In the genomic region with DNA sequence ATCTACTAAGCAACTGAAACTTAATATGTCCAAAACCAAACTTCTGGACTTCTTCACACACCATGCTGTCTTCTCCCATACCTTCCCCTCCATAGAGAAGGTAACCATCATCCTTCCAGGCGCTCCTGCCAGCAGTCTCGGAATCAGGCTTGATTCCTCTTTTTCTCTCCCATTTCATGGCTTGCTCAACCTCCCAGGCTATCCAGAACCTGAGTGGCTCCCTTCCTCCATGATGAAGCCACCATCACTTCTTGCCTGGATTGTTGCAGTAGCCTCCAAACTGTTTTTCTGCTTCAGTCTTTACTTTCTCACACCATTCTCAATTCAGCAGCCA, we compare ENCODE assay signal across 23 cellular contexts. TPM values are rescaled to one million over a fixed set of nuclear protein-coding genes. Genes with fewer than 3 reads are reported as not detected.
DNase-seq lines count a peak whose midpoint lies in the region; ATAC-seq and TF ChIP-seq lines count a peak whose summit lies in the region.
"Had no signal": no experiment of that assay in that cellular context is flagged by ENCODE, and none has a peak within 500 bp of the region (broad histone marks: within the 10 kb centered on the region; RNA-seq: fewer than 3 reads in every experiment).

No MANE protein-coding gene starts in this region.

- no peaks in the 10 kb centered on the region for H3F3A ChIP-seq in OCI-LY1 (ENCODE audit: insufficient read depth, low read length)

- H3K27ac ChIP-seq in OCI-LY1 (ENCODE audit: low read depth, low read length, poor library complexity, severe bottlenecking) = peak overlapping the region; percentile 95
- H3K27ac ChIP-seq: GM23248, HL-60 had no signal

- no peak overlapping the region for H3K4me3 ChIP-seq in OCI-LY1 (ENCODE audit: low read depth, low read length, poor library complexity, severe bottlenecking)
- H3K4me3 ChIP-seq: GM23248 had no signal

- peak; percentile 4 for ATAC-seq in GM19467 (IDR thresholded peaks at IDR 0.05; ENCODE audit: unreplicated experiment)
- no peak for ATAC-seq in GM18505 (IDR thresholded peaks at IDR 0.05; ENCODE audit: unreplicated experiment)
- ATAC-seq in HG02970 (IDR thresholded peaks at IDR 0.05; ENCODE audit: low FRiP score, unreplicated experiment) = no peak
- ATAC-seq in Right ventricle myocardium inferior = no peak
- ATAC-seq: left cardiac atrium; naive thymus-derived CD8-positive, alpha-beta T cell; right cardiac atrium had no signal

- H3K4me3 Mint-ChIP-seq in activated CD4-positive, alpha-beta memory T cell treated with anti-CD3 and anti-CD28 coated beads, Interleukin-2, amount 10 ng/mL, durations not matched to agents 7 days and 5 days = no peak overlapping the region
- H3K4me3 Mint-ChIP-seq in activated CD4-positive, alpha-beta memory T cell treated with anti-CD3 and anti-CD28 coated beads for 36 hours = no peak overlapping the region
- H3K4me3 Mint-ChIP-seq in nephron progenitor cell = no peak overlapping the region
- H3K4me3 Mint-ChIP-seq: activated naive CD8-positive, alpha-beta T cell; naive thymus-derived CD8-positive, alpha-beta T cell had no signal

- peak overlapping the region; percentile 1 for H3K27ac Mint-ChIP-seq in activated CD4-positive, alpha-beta memory T cell treated with anti-CD3 and anti-CD28 coated beads, Interleukin-2, amount 10 ng/mL, durations not matched to agents 7 days and 5 days
- H3K27ac Mint-ChIP-seq in activated CD4-positive, alpha-beta memory T cell treated with anti-CD3 and anti-CD28 coated beads for 36 hours = no peak overlapping the region
- H3K27ac Mint-ChIP-seq in nephron progenitor cell = peak overlapping the region; percentile 69
- H3K27ac Mint-ChIP-seq: activated naive CD8-positive, alpha-beta T cell; naive thymus-derived CD8-positive, alpha-beta T cell had no signal

- peaks cover 76% of the 10 kb centered on the region for H3K4me1 ChIP-seq in OCI-LY1 (ENCODE audit: insufficient read depth, low read length, severe bottlenecking)

- intact Hi-C loops in activated CD4-positive, alpha-beta memory T cell treated with anti-CD3 and anti-CD28 coated beads for 36 hours (cut with micrococcal nuclease) = no loop called here
- intact Hi-C loops in Right ventricle myocardium inferior (cut with DNase I) = no loop called here

- peaks cover 36% of the 10 kb centered on the region for H3K4me1 Mint-ChIP-seq in activated CD4-positive, alpha-beta memory T cell treated with anti-CD3 and anti-CD28 coated beads, Interleukin-2, amount 10 ng/mL, durations not matched to agents 7 days and 5 days
- H3K4me1 Mint-ChIP-seq in activated CD4-positive, alpha-beta memory T cell treated with anti-CD3 and anti-CD28 coated beads for 36 hours (ENCODE audit: low read depth) = peaks cover 13% of the 10 kb centered on the region
- H3K4me1 Mint-ChIP-seq in nephron progenitor cell = no peaks in the 10 kb centered on the region

- POLR2A ChIA-PET in activated CD4-positive, alpha-beta memory T cell treated with anti-CD3 and anti-CD28 coated beads, Interleukin-2, amount 10 ng/mL, durations not matched to agents 7 days and 5 days (lab: Charles Lee) = interaction anchor here (1.5 kb wide), 1 partner anchor 74 kb away, joined by 3 read pairs; a partner anchor contains a TSS
- POLR2A ChIA-PET in activated CD4-positive, alpha-beta memory T cell treated with anti-CD3 and anti-CD28 coated beads for 36 hours (lab: Charles Lee) = no interaction called here

- no peaks in the 10 kb centered on the region for H3K9me3 ChIP-seq in OCI-LY1 (ENCODE audit: low read length)
- H3K9me3 ChIP-seq: Caco-2 had no signal

- H3K9ac ChIP-seq in OCI-LY1 (ENCODE audit: low read length) = peak overlapping the region; percentile 37
- H3K9ac ChIP-seq: GM23248 had no signal

- peak overlapping the region; percentile 41 for H3K4me2 ChIP-seq in OCI-LY1 (ENCODE audit: low read length)

- no peaks in the 10 kb centered on the region for H3K27me3 ChIP-seq in OCI-LY1 (ENCODE audit: insufficient read depth, low read length)

- no peak overlapping the region for H2AFZ ChIP-seq in OCI-LY1 (ENCODE audit: low read length)
- H2AFZ ChIP-seq: GM23248 had no signal

- H3K79me2 ChIP-seq in OCI-LY1 (ENCODE audit: insufficient read depth, low read length) = no peaks in the 10 kb centered on the region

- H3K36me3 Mint-ChIP-seq in activated CD4-positive, alpha-beta memory T cell treated with anti-CD3 and anti-CD28 coated beads, Interleukin-2, amount 10 ng/mL, durations not matched to agents 7 days and 5 days (ENCODE audit: low read depth) = peaks cover 7% of the 10 kb centered on the region
- no peaks in the 10 kb centered on the region for H3K36me3 Mint-ChIP-seq in activated CD4-positive, alpha-beta memory T cell treated with anti-CD3 and anti-CD28 coated beads for 36 hours
- no peaks in the 10 kb centered on the region for H3K36me3 Mint-ChIP-seq in nephron progenitor cell (ENCODE audit: low read depth)
- H3K36me3 Mint-ChIP-seq: naive thymus-derived CD8-positive, alpha-beta T cell had no signal

- H3K9me3 Mint-ChIP-seq in activated CD4-positive, alpha-beta memory T cell treated with anti-CD3 and anti-CD28 coated beads, Interleukin-2, amount 10 ng/mL, durations not matched to agents 7 days and 5 days = no peaks in the 10 kb centered on the region
- H3K9me3 Mint-ChIP-seq in activated CD4-positive, alpha-beta memory T cell treated with anti-CD3 and anti-CD28 coated beads for 36 hours = no peaks in the 10 kb centered on the region
- H3K9me3 Mint-ChIP-seq in nephron progenitor cell = no peaks in the 10 kb centered on the region
- H3K9me3 Mint-ChIP-seq: naive thymus-derived CD8-positive, alpha-beta T cell had no signal

- TF ChIP-seq POLR2A in GM18505 (IDR thresholded peaks at IDR 0.05; ENCODE audit: borderline replicate concordance, extremely low read depth, insufficient read depth, insufficient read length) = no peak

- H4K20me1 ChIP-seq in OCI-LY1 (ENCODE audit: insufficient read depth, low read length) = no peaks in the 10 kb centered on the region

- no peaks in the 10 kb centered on the region for H3K9me2 ChIP-seq in OCI-LY1 (ENCODE audit: low read depth, low read length)

- CTCF ChIA-PET in activated CD4-positive, alpha-beta memory T cell treated with anti-CD3 and anti-CD28 coated beads, Interleukin-2, amount 10 ng/mL, durations not matched to agents 7 days and 5 days (lab: Charles Lee) = interaction anchor here (0.7 kb wide), 1 partner anchor 206 kb away, joined by 3 read pairs; no protein-coding TSS in a partner anchor
- CTCF ChIA-PET in activated CD4-positive, alpha-beta memory T cell treated with anti-CD3 and anti-CD28 coated beads for 36 hours (lab: Charles Lee) = no interaction called here

- H3K36me3 ChIP-seq in OCI-LY1 (ENCODE audit: insufficient read depth, low read length) = no peaks in the 10 kb centered on the region

- no peaks in the 10 kb centered on the region for H3K27me3 Mint-ChIP-seq in activated CD4-positive, alpha-beta memory T cell treated with anti-CD3 and anti-CD28 coated beads, Interleukin-2, amount 10 ng/mL, durations not matched to agents 7 days and 5 days
- no peaks in the 10 kb centered on the region for H3K27me3 Mint-ChIP-seq in activated CD4-positive, alpha-beta memory T cell treated with anti-CD3 and anti-CD28 coated beads for 36 hours
- peaks cover 3% of the 10 kb centered on the region for H3K27me3 Mint-ChIP-seq in nephron progenitor cell (ENCODE audit: low read depth, poor library complexity)

- TF ChIP-seq CTCF in OCI-LY1 (IDR thresholded peaks at IDR 0.05; ENCODE audit: low read length) = no peak
- TF ChIP-seq CTCF in nephron progenitor cell (IDR thresholded peaks at IDR 0.05) = no peak

- DNase-seq in activated CD4-positive, alpha-beta memory T cell treated with anti-CD3 and anti-CD28 coated beads, Interleukin-2, amount 10 ng/mL, durations not matched to agents 7 days and 5 days = no peak
- no peak for DNase-seq in activated CD4-positive, alpha-beta memory T cell treated with anti-CD3 and anti-CD28 coated beads for 36 hours
- DNase-seq in nephron progenitor cell = no peak
- no peak for DNase-seq in Right ventricle myocardium inferior (ENCODE audit: missing footprints)
- DNase-seq: activated CD4-positive, CD25-positive, alpha-beta regulatory T cell treated with anti-CD3 and anti-CD28 coated beads, Interleukin-2, amount 50 U/mL, for 72 hours; AML-193; Caco-2; DND-41; GM23248; IMR-90; left cardiac atrium; mesenchymal stem cell; naive thymus-derived CD8-positive, alpha-beta T cell; NCI-H146; NCI-H2171; NCI-H526; right cardiac atrium had no signal

RNA-seq across cellular contexts. Expression of a gene that starts 40.1 kb away (rescaled TPM):
- 100 to 1,000 TPM; 288 to 295 TPM for total RNA-seq in activated CD4-positive, alpha-beta memory T cell treated with anti-CD3 and anti-CD28 coated beads, Interleukin-2, amount 10 ng/mL, durations not matched to agents 7 days and 5 days
- 100 to 1,000 TPM; 535 to 552 TPM for total RNA-seq in activated CD4-positive, alpha-beta memory T cell treated with anti-CD3 and anti-CD28 coated beads for 36 hours
- 533 TPM for total RNA-seq in Right ventricle myocardium inferior
